Comparison of ENCODE assay signal across 1 cellular context in the genomic region with DNA sequence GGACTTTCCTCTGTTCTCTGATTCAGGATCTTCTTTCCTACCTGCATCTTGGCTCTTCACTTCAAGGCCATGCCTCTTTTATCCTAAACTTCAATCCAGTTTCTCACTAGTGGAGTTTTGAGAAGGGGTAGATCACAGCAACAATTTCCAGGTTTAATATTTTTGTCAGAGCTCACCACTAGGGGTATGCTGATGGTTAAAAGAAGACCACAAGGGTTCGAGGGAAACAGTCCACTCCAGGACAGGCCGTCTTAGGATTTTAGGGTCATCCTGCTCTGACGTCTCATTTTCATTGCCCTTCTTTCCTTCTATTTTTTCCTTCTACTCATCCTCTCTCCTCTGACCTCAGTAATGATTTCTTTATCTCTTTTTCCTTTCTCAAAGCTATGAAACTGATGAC.
TF ChIP-seq lines count a peak whose summit lies in the region.

No MANE protein-coding gene starts in this region.

TF ChIP-seq in GM12878, 131 proteins besides CTCF, POLR2A, EP300 and RAD21:
- no peak for TF ChIP-seq KDM1A (IDR thresholded peaks at IDR 0.05; ENCODE audit: borderline replicate concordance)
- TF ChIP-seq, protein P1, sequence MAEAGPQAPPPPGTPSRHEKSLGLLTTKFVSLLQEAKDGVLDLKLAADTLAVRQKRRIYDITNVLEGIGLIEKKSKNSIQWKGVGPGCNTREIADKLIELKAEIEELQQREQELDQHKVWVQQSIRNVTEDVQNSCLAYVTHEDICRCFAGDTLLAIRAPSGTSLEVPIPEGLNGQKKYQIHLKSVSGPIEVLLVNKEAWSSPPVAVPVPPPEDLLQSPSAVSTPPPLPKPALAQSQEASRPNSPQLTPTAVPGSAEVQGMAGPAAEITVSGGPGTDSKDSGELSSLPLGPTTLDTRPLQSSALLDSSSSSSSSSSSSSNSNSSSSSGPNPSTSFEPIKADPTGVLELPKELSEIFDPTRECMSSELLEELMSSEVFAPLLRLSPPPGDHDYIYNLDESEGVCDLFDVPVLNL (IDR thresholded peaks at IDR 0.05; ENCODE audit: low read depth, low read length), result no peak
- TF ChIP-seq SREBF2 (IDR thresholded peaks at IDR 0.05; ENCODE audit: low read length), result no peak
- no peak for TF ChIP-seq SMAD1 (IDR thresholded peaks at IDR 0.05; ENCODE audit: low read depth, partially characterized antibody)
- no peak for TF ChIP-seq HDAC6 (IDR thresholded peaks at IDR 0.05; ENCODE audit: unreplicated experiment)
- TF ChIP-seq CHD2 (IDR thresholded peaks at IDR 0.05; ENCODE audit: borderline replicate concordance, low read depth, low read length), result no peak
- no peak for TF ChIP-seq RELA (IDR thresholded peaks at IDR 0.05; ENCODE audit: borderline replicate concordance, partially characterized antibody)
- TF ChIP-seq CHD1 (IDR thresholded peaks at IDR 0.05; ENCODE audit: low read depth, low read length), result no peak
- no peak for TF ChIP-seq ZNF687 (IDR thresholded peaks at IDR 0.05)
- no peak for TF ChIP-seq POLR2AphosphoS5 (IDR thresholded peaks at IDR 0.05; ENCODE audit: low read length)
- TF ChIP-seq SIN3A (IDR thresholded peaks at IDR 0.05; ENCODE audit: low read depth, low read length), result no peak
- TF ChIP-seq IRF4 (IDR thresholded peaks at IDR 0.05; ENCODE audit: low read depth, low read length), result no peak
- no peak for TF ChIP-seq NFYA (IDR thresholded peaks at IDR 0.05; ENCODE audit: borderline replicate concordance, low read depth, low read length)
- no peak for TF ChIP-seq HDAC2 (IDR thresholded peaks at IDR 0.05)
